ENCODE assay signal across 15 cellular contexts in genomic region chr1:22471078-22471477, GRCh38. TPM values are rescaled to one million over a fixed set of nuclear protein-coding genes. Genes with fewer than 3 reads are reported as not detected.
DNase-seq lines count a peak whose midpoint lies in the region; ATAC-seq and TF ChIP-seq lines count a peak whose summit lies in the region.
"Had no signal": no experiment of that assay in that cellular context is flagged by ENCODE, and none has a peak within 500 bp of the region (broad histone marks: within the 10 kb centered on the region; RNA-seq: fewer than 3 reads in every experiment).

No MANE protein-coding gene starts in this region.

- in situ Hi-C loops in mammary epithelial cell (cut with MboI; ENCODE audit: low sequenced_read_pairs in 2 of 2): no loop called here

- ATAC-seq in left cardiac atrium: peak; percentile 71 to 84
- no peak for ATAC-seq in lower lobe of right lung
- ATAC-seq in GM19467 (IDR thresholded peaks at IDR 0.05; ENCODE audit: unreplicated experiment): no peak

- BruUV-seq in MCF 10A (replicated peaks; lab: Mats Ljungman, UMichigan) (no TSS peak), mammary epithelial cell (replicated peaks; lab: Mats Ljungman, UMichigan) (no TSS peak)

- no peaks in the 10 kb centered on the region for H3K4me1 Mint-ChIP-seq in MCF 10A (ENCODE audit: insufficient read depth, unreplicated experiment)

- DNase-seq in MCF 10A (ENCODE audit: unreplicated experiment): peak; percentile 5
- no peak for DNase-seq in mammary epithelial cell
- peak; percentile 70 to 94 (median 93) for DNase-seq in adrenal gland
- peak; percentile 54 for DNase-seq in left cardiac atrium
- peak; percentile 66 for DNase-seq in ureter (ENCODE audit: low spot score)
- DNase-seq in lower lobe of right lung: no peak
- DNase-seq in stimulated activated CD4-positive, alpha-beta T cell treated with anti-CD3 and anti-CD28 coated beads, Interleukin-2, amount 100 ng/mL, for 48 hours: no peak
- DNase-seq: activated CD8-positive, alpha-beta memory T cell treated with anti-CD3 and anti-CD28 coated beads for 24 hours; NCI-H187; nucleus accumbens; OCI-M1; stimulated activated CD4-positive, alpha-beta T cell treated with anti-CD3 and anti-CD28 coated beads, Interleukin-15, amount 100 ng/mL, for 24 hours; stimulated activated CD8-positive, alpha-beta memory T cell treated with anti-CD3 and anti-CD28 coated beads, Interleukin-4, amount 100 ng/mL, for 48 hours had no signal

- H3K27ac Mint-ChIP-seq in MCF 10A (ENCODE audit: low read depth, unreplicated experiment): no peak overlapping the region
- H3K27ac Mint-ChIP-seq: activated naive CD8-positive, alpha-beta T cell had no signal

- no peak for TF ChIP-seq CTCF in MCF 10A (IDR thresholded peaks at IDR 0.05; ENCODE audit: unreplicated experiment)
- no peak for TF ChIP-seq CTCF in mammary epithelial cell (conservative IDR thresholded peaks at IDR 0.05 in 1 of 2, IDR thresholded peaks at IDR 0.05 in 1 of 2; ENCODE audit: extremely low read depth in 1 of 2, insufficient read depth in 1 of 2, low read depth in 1 of 2, low read length in 2 of 2)
- TF ChIP-seq CTCF in adrenal gland (IDR thresholded peaks at IDR 0.05): no peak
- no peak for TF ChIP-seq CTCF in lower lobe of right lung (IDR thresholded peaks at IDR 0.05)

- peaks cover 77% of the 10 kb centered on the region for H3K79me2 ChIP-seq in mammary epithelial cell (ENCODE audit: insufficient read depth, low read length)

- intact Hi-C loops in MCF 10A (cut with micrococcal nuclease) (no loop called here), mammary epithelial cell (cut with micrococcal nuclease) (no loop called here), adrenal gland (cut with DNase I) (no loop called here), left cardiac atrium (cut with DNase I) (no loop called here), lower lobe of right lung (cut with DNase I) (no loop called here)

- H3K36me3 Mint-ChIP-seq in MCF 10A (ENCODE audit: insufficient read depth, unreplicated experiment): no peaks in the 10 kb centered on the region

- 60% methylated on average over 2 of the region's 2 CpGs for WGBS in mammary epithelial cell (ENCODE audit: low coverage, missing lambda C conversion rate)
- 29 to 37% (median 34%) methylated on average over 2 of the region's 2 CpGs for WGBS in adrenal gland, 4 donors

- H3K36me3 ChIP-seq in mammary epithelial cell (ENCODE audit: insufficient read depth, low read length) (no peaks in the 10 kb centered on the region), adrenal gland (replicated peaks in 1 of 2) (no peaks in the 10 kb centered on the region), lower lobe of right lung (no peaks in the 10 kb centered on the region)

- H3K27me3 ChIP-seq in mammary epithelial cell (ENCODE audit: insufficient read depth, low read length) (no peaks in the 10 kb centered on the region), adrenal gland (no peaks in the 10 kb centered on the region), lower lobe of right lung (ENCODE audit: low read depth) (no peaks in the 10 kb centered on the region)

- H3K9me3 ChIP-seq in mammary epithelial cell (replicated peaks; ENCODE audit: insufficient read depth, low read length) (no peaks in the 10 kb centered on the region), adrenal gland (replicated peaks in 1 of 3) (no peaks in the 10 kb centered on the region), lower lobe of right lung (no peaks in the 10 kb centered on the region)

- no peak overlapping the region for H3K27ac ChIP-seq in mammary epithelial cell (ENCODE audit: insufficient read depth, low read depth, low read length)
- peak overlapping the region in 4 of 5 donors; percentile 24 to 66 (median 43) for H3K27ac ChIP-seq in adrenal gland
- no peak overlapping the region for H3K27ac ChIP-seq in lower lobe of right lung

- H2AFZ ChIP-seq in mammary epithelial cell (ENCODE audit: low read depth, low read length): no peak overlapping the region

- no peaks in the 10 kb centered on the region for H3K27me3 Mint-ChIP-seq in MCF 10A (ENCODE audit: insufficient read depth, unreplicated experiment)
- H3K27me3 Mint-ChIP-seq: activated naive CD8-positive, alpha-beta T cell had no signal

- no peak overlapping the region for H3K9ac ChIP-seq in mammary epithelial cell (ENCODE audit: insufficient read depth, low read length)

- no peaks in the 10 kb centered on the region for H4K20me1 ChIP-seq in mammary epithelial cell (ENCODE audit: insufficient read depth, low read length)

- H3K4me1 ChIP-seq in mammary epithelial cell (ENCODE audit: insufficient read depth, low read length) (peaks cover 4% of the 10 kb centered on the region), adrenal gland (replicated peaks in 1 of 2) (peaks cover 26 to 51% of the 10 kb centered on the region in 2 donors), lower lobe of right lung (peaks cover 24% of the 10 kb centered on the region)

- dilution Hi-C loops in mammary epithelial cell (cut with HindIII; ENCODE audit: low sequenced_read_pairs): no loop called here

- no peak overlapping the region for H3K4me2 ChIP-seq in mammary epithelial cell (ENCODE audit: insufficient read depth, low read depth, low read length)

- H3K9me3 Mint-ChIP-seq in MCF 10A (ENCODE audit: unreplicated experiment): no peaks in the 10 kb centered on the region

- H3K4me3 ChIP-seq in mammary epithelial cell (replicated peaks in 1 of 3; ENCODE audit: insufficient read depth in 1 of 3, low read depth in 2 of 3, low read length in 3 of 3) (no peak overlapping the region), adrenal gland (no peak overlapping the region), lower lobe of right lung (no peak overlapping the region)

- CTCF ChIA-PET in MCF 10A (lab: Yijun Ruan, JAX): interaction anchor here (0.6 kb wide), 1 partner anchor 256 kb away, joined by 4 read pairs; no protein-coding TSS in a partner anchor
- CTCF ChIA-PET in mammary epithelial cell (lab: Charles Lee; ENCODE audit: low non-redundant PET): no interaction called here

- H3K4me3 Mint-ChIP-seq in MCF 10A (ENCODE audit: unreplicated experiment): no peak overlapping the region
- H3K4me3 Mint-ChIP-seq: activated naive CD8-positive, alpha-beta T cell had no signal

- TF ChIP-seq POLR2A in adrenal gland (IDR thresholded peaks at IDR 0.05): no peak

- POLR2A ChIA-PET in MCF 10A (lab: Yijun Ruan, JAX): no interaction called here

RNA-seq across cellular contexts. Expression of gene ZBTB40, which starts 19.4 kb away (rescaled TPM):
- 20.4 and 25.2 TPM in 2 replicates for total RNA-seq in MCF 10A (2022)
- 10 to 100 TPM; 10.8 to 13.6 TPM for total RNA-seq in mammary epithelial cell
- 3.2 TPM for polyA plus RNA-seq in mammary epithelial cell
- 15.5 TPM for polyA minus RNA-seq in mammary epithelial cell
- 10 to 100 TPM; 18.4 to 45.7 (median 34.7) TPM for total RNA-seq in adrenal gland
- 10 to 100 TPM; 17.1 to 22.4 (median 20.5) TPM for polyA plus RNA-seq in adrenal gland
- 10 to 100 TPM; 11.1 to 13.5 TPM for total RNA-seq in left cardiac atrium
- total RNA-seq in ureter: 22.4 TPM
- total RNA-seq in lower lobe of right lung: 25.3 TPM

Comparison
In these comparisons a context has a peak if more than half of its experiments do, and no peak if none do; other contexts are left out.
1. DNase-seq: peak in MCF 10A (single experiment), adrenal gland (7 of 7), left cardiac atrium (single experiment) and ureter (single experiment); none in mammary epithelial cell (single experiment), lower lobe of right lung (single experiment) and stimulated activated CD4-positive, alpha-beta T cell treated with anti-CD3 and anti-CD28 coated beads, Interleukin-2, amount 100 ng/mL, for 48 hours (0 of 2).
2. H3K27ac ChIP-seq: peak in adrenal gland (4 of 5); none in mammary epithelial cell (single experiment) and lower lobe of right lung (single experiment).
3. ATAC-seq: peak in left cardiac atrium (2 of 2); none in lower lobe of right lung (0 of 2) and GM19467 (single experiment).